Comparison of ENCODE assay signal across 15 cellular contexts in genomic region chr5:157215826-157216167, GRCh38. TPM values are rescaled to one million over a fixed set of nuclear protein-coding genes. Genes with fewer than 3 reads are reported as not detected.
DNase-seq lines count a peak whose midpoint lies in the region; ATAC-seq, FAIRE-seq and TF ChIP-seq lines count a peak whose summit lies in the region.
"Had no signal": no experiment of that assay in that cellular context is flagged by ENCODE, and none has a peak within 500 bp of the region (broad histone marks: within the 10 kb centered on the region; RNA-seq: fewer than 3 reads in every experiment).

No MANE protein-coding gene starts in this region.

- POLR2A ChIA-PET in activated CD4-positive, alpha-beta memory T cell treated with anti-CD3 and anti-CD28 coated beads for 36 hours (lab: Charles Lee): interaction anchor here (1.1 to 18.3 kb wide), 8 partner anchors 9 to 73 kb away, joined by 3 to 368 read pairs (median 6); partner anchors contain the start of genes ITK and MED7

- H3K4me3 ChIP-seq in tibial nerve: no peak overlapping the region
- H3K4me3 ChIP-seq: heart left ventricle, skin epidermis, upper lobe of left lung had no signal

- no peak overlapping the region for H3K27ac ChIP-seq in tibial nerve
- H3K27ac ChIP-seq: upper lobe of left lung had no signal

- DNase-seq in activated CD4-positive, CD25-positive, alpha-beta regulatory T cell treated with anti-CD3 and anti-CD28 coated beads, Interleukin-2, amount 50 U/mL, for 72 hours: no peak
- DNase-seq in H54 (ENCODE audit: insufficient read length, low spot score) (peak; percentile 15), naive B cell (no peak), tibial nerve (ENCODE audit: low spot score in 2 of 2) (no peak), HUDEP-2 (lab: John Stamatoyannopoulos, UW; ENCODE audit: unreplicated experiment in 76 of 76) (no peak), GM10266 (ENCODE audit: extremely low spot score) (no peak)
- no peak for DNase-seq in activated CD4-positive, alpha-beta memory T cell treated with anti-CD3 and anti-CD28 coated beads for 36 hours
- DNase-seq: heart left ventricle, NCI-H2227 treated with DMSO at 0.1 percent for 48 hours, T-helper 9 cell had no signal

- peak overlapping the region; percentile 98 for H3K27ac Mint-ChIP-seq in activated CD4-positive, alpha-beta memory T cell treated with anti-CD3 and anti-CD28 coated beads for 36 hours
- peak overlapping the region in 1 of 6 donors; percentile 37 for H3K27ac Mint-ChIP-seq in naive B cell

- no peaks in the 10 kb centered on the region for H3K9me3 Mint-ChIP-seq in activated CD4-positive, alpha-beta memory T cell treated with anti-CD3 and anti-CD28 coated beads for 36 hours
- peaks cover 0 to 2% (median 0%) of the 10 kb centered on the region in 7 donors for H3K9me3 Mint-ChIP-seq in naive B cell

- H3K36me3 Mint-ChIP-seq in activated CD4-positive, alpha-beta memory T cell treated with anti-CD3 and anti-CD28 coated beads for 36 hours: peaks cover 93% of the 10 kb centered on the region
- no peaks in the 10 kb centered on the region for H3K36me3 Mint-ChIP-seq in naive B cell

- TF ChIP-seq CTCF in tibial nerve (IDR thresholded peaks at IDR 0.05): no peak
- TF ChIP-seq CTCF in GM10266 (IDR thresholded peaks at IDR 0.05; ENCODE audit: control insufficient read depth, insufficient read depth, low read depth, missing control alignments): no peak

- 86 to 98% methylated on average over 2 of the region's 2 CpGs for WGBS in tibial nerve, 2 donors

- H3K27me3 ChIP-seq in tibial nerve: no peaks in the 10 kb centered on the region
- H3K27me3 ChIP-seq: heart left ventricle, upper lobe of left lung had no signal

- ATAC-seq in activated CD4-positive, CD25-positive, alpha-beta regulatory T cell treated with anti-CD3 and anti-CD28 coated beads, Interleukin-2, amount 50 U/mL, for 24 hours: peak; percentile 18 to 19
- ATAC-seq in naive B cell (ENCODE audit: low read depth in 2 of 2): no peak
- ATAC-seq: heart left ventricle had no signal

- H3K36me3 ChIP-seq in tibial nerve: no peaks in the 10 kb centered on the region
- H3K36me3 ChIP-seq: heart left ventricle, upper lobe of left lung had no signal

- H3K9me3 ChIP-seq in tibial nerve: no peaks in the 10 kb centered on the region
- H3K9me3 ChIP-seq: heart left ventricle, upper lobe of left lung had no signal

- H3K4me1 ChIP-seq in tibial nerve: peaks cover 0 to 5% (median 0%) of the 10 kb centered on the region in 4 donors
- H3K4me1 ChIP-seq: upper lobe of left lung had no signal

- CTCF ChIA-PET in activated CD4-positive, alpha-beta memory T cell treated with anti-CD3 and anti-CD28 coated beads for 36 hours (lab: Charles Lee): interaction anchor here (1.8 to 2.1 kb wide), 2 partner anchors 56 to 66 kb away, joined by 4 to 6 read pairs; no protein-coding TSS in a partner anchor

- H3K27me3 Mint-ChIP-seq in activated CD4-positive, alpha-beta memory T cell treated with anti-CD3 and anti-CD28 coated beads for 36 hours: no peaks in the 10 kb centered on the region
- H3K27me3 Mint-ChIP-seq in naive B cell: peaks cover 0 to 4% (median 0%) of the 10 kb centered on the region in 3 donors

- peak overlapping the region; percentile 6 for H3K4me3 Mint-ChIP-seq in activated CD4-positive, alpha-beta memory T cell treated with anti-CD3 and anti-CD28 coated beads for 36 hours
- peak overlapping the region in 5 of 8 donors; percentile 31 to 74 (median 68) for H3K4me3 Mint-ChIP-seq in naive B cell

- intact Hi-C loops in activated CD4-positive, alpha-beta memory T cell treated with anti-CD3 and anti-CD28 coated beads for 36 hours (cut with micrococcal nuclease): loop anchor here (1.0 kb wide), 1 partner anchor 23 kb away; no protein-coding TSS in a partner anchor

- no peak for FAIRE-seq in H54 (lab: Jason Lieb, UNC)

- no peak for TF ChIP-seq EP300 in tibial nerve (IDR thresholded peaks at IDR 0.05)

- TF ChIP-seq POLR2A in H54 (IDR thresholded peaks at IDR 0.05; ENCODE audit: low read depth, low read length) (no peak), tibial nerve (IDR thresholded peaks at IDR 0.05) (no peak)

- H3K4me1 Mint-ChIP-seq in activated CD4-positive, alpha-beta memory T cell treated with anti-CD3 and anti-CD28 coated beads for 36 hours (ENCODE audit: low read depth): peaks cover 95% of the 10 kb centered on the region
- peaks cover 33 to 65% (median 43%) of the 10 kb centered on the region in 3 donors for H3K4me1 Mint-ChIP-seq in naive B cell

RNA-seq across cellular contexts. Expression of gene ITK, which starts 35.2 kb away (rescaled TPM):
- 100 to 1,000 TPM; 236 to 240 TPM for total RNA-seq in activated CD4-positive, alpha-beta memory T cell treated with anti-CD3 and anti-CD28 coated beads for 36 hours
- 1 to 10 TPM in 1 of 6 donors, under 1 TPM in 5; 0.35 to 1.4 (median 0.45) TPM for polyA plus RNA-seq in naive B cell (ENCODE audit: low read depth in 6 of 6)
- 1 to 10 TPM in 3 of 4 donors, under 1 TPM in 1; 0.44 to 3.3 (median 1.2) TPM for total RNA-seq in tibial nerve
- total RNA-seq: A673 had no signal

RNA-seq across cellular contexts. Expression of gene GARIN3, which starts 49.7 kb away (rescaled TPM):
- total RNA-seq in activated CD4-positive, alpha-beta memory T cell treated with anti-CD3 and anti-CD28 coated beads for 36 hours: 1 to 10 TPM; 1.3 to 1.4 TPM
- polyA plus RNA-seq in naive B cell (ENCODE audit: low read depth in 6 of 6): not detected
- not detected for total RNA-seq in tibial nerve
- total RNA-seq: A673, heart left ventricle, liver, upper lobe of left lung had no signal
- polyA plus RNA-seq: heart left ventricle, liver had no signal

RNA-seq across cellular contexts. Expression of gene CYFIP2, which starts 50.1 kb away (rescaled TPM):
- total RNA-seq in activated CD4-positive, alpha-beta memory T cell treated with anti-CD3 and anti-CD28 coated beads for 36 hours: 100 to 1,000 TPM; 319 to 321 TPM
- polyA plus RNA-seq in naive B cell (ENCODE audit: low read depth in 6 of 6): 100 to 1,000 TPM; 306 to 461 (median 348) TPM
- total RNA-seq in tibial nerve: 10 to 100 TPM; 14.4 to 27.3 (median 18.0) TPM

Comparison
In these comparisons a context has a peak if more than half of its experiments do, and no peak if none do; other contexts are left out.
1. ATAC-seq: peak in activated CD4-positive, CD25-positive, alpha-beta regulatory T cell treated with anti-CD3 and anti-CD28 coated beads, Interleukin-2, amount 50 U/mL, for 24 hours (2 of 2); none in naive B cell (0 of 2).
2. RNA of gene ITK, which starts 35.2 kb away (total RNA-seq): 236 to 240 TPM in activated CD4-positive, alpha-beta memory T cell treated with anti-CD3 and anti-CD28 coated beads for 36 hours; 0.44 to 3.3 TPM in tibial nerve; every median in the first group is over 10 times any median in the second.
3. RNA of gene CYFIP2, which starts 50.1 kb away (total RNA-seq): 319 to 321 TPM in activated CD4-positive, alpha-beta memory T cell treated with anti-CD3 and anti-CD28 coated beads for 36 hours; 14.4 to 27.3 TPM in tibial nerve; every median in the first group is over 10 times any median in the second.